ENCODE assay signal across 22 cellular contexts in genomic region chr2:63287961-63288360, GRCh38.
"Had no signal": no experiment of that assay in that cellular context is flagged by ENCODE, and none has a peak within 500 bp of the region (broad histone marks: within the 10 kb centered on the region; RNA-seq: fewer than 3 reads in every experiment).

No MANE protein-coding gene starts in this region.

- H3K4me2 ChIP-seq: KMS-11 had no signal

- DNase-seq: Kasumi-1, MV-4-11, NCI-H1048, NCI-H1105, NCI-H1417, NCI-H1436 treated with DMSO at 0.1 percent for 48 hours, NCI-H187, NCI-H2029, NCI-H2081 treated with DMSO at 0.1 percent for 48 hours, NCI-H2171, NCI-H226, NCI-H510A, NCI-H526, NCI-H82, Right ventricle myocardium superior, RPMI8226, SIG-M5 had no signal

- ATAC-seq: HepG2, K562 had no signal

- H3K4me3 ChIP-seq: K562, SJSA1, SK-N-MC had no signal

- H3K9ac ChIP-seq: KMS-11 had no signal

- H3K36me3 ChIP-seq: SJSA1 had no signal

- H3K9me3 ChIP-seq: SJSA1 had no signal

- H3K4me1 ChIP-seq: SJSA1 had no signal

- H3K27ac ChIP-seq: KMS-11, SJSA1, SK-N-MC had no signal

- H3K27me3 ChIP-seq: SJSA1 had no signal
